Comparison of ENCODE assay signal across 14 cellular contexts in genomic region chr6:27541212-27541931, GRCh38.
DNase-seq lines count a peak whose midpoint lies in the region; ATAC-seq, FAIRE-seq and TF ChIP-seq lines count a peak whose summit lies in the region.
"Had no signal": no experiment of that assay in that cellular context is flagged by ENCODE, and none has a peak within 500 bp of the region (broad histone marks: within the 10 kb centered on the region; RNA-seq: fewer than 3 reads in every experiment).

No MANE protein-coding gene starts in this region.

- DNase-seq in A172 (ENCODE audit: low spot score), result peak; percentile 68
- peak; percentile 68 for DNase-seq in EL
- peak; percentile 37 for DNase-seq in NB4 (ENCODE audit: low read depth)
- DNase-seq in bronchial epithelial cell (ENCODE audit: low read depth), result peak; percentile 31
- DNase-seq in effector CD4-positive, alpha-beta T cell, result no peak
- DNase-seq: central memory CD4-positive, alpha-beta T cell; immature natural killer cell; natural killer cell; NCI-H1417 treated with DMSO at 0.1 percent for 48 hours had no signal

- no peak for FAIRE-seq in bronchial epithelial cell (lab: Jason Lieb, UNC)
- FAIRE-seq: GM19239 had no signal

- H3K27me3 ChIP-seq in bronchial epithelial cell (ENCODE audit: control insufficient read depth, insufficient read depth, low read length), result no peaks in the 10 kb centered on the region

- TF ChIP-seq CTCF in NB4 (IDR thresholded peaks at IDR 0.05; ENCODE audit: low read depth, low read length) (no peak), bronchial epithelial cell (IDR thresholded peaks at IDR 0.05; ENCODE audit: insufficient read depth, low read length, severe bottlenecking) (no peak)

- ATAC-seq in GM18502 (IDR thresholded peaks at IDR 0.05; ENCODE audit: poor library complexity, unreplicated experiment) (no peak), GM21576 (IDR thresholded peaks at IDR 0.05; ENCODE audit: unreplicated experiment) (no peak), HG03378 (IDR thresholded peaks at IDR 0.05; ENCODE audit: unreplicated experiment) (no peak)
- ATAC-seq: natural killer cell had no signal

- H3K4me3 ChIP-seq in NB4 (ENCODE audit: low read depth, low read length), result no peak overlapping the region
- no peak overlapping the region for H3K4me3 ChIP-seq in bronchial epithelial cell (ENCODE audit: low read depth, low read length)
- H3K4me3 ChIP-seq: tibial nerve had no signal

- no peaks in the 10 kb centered on the region for H3K36me3 ChIP-seq in bronchial epithelial cell (ENCODE audit: control insufficient read depth, insufficient read depth, low read length)
- H3K36me3 ChIP-seq: tibial nerve had no signal

- no peak for TF ChIP-seq POLR2A in NB4 (IDR thresholded peaks at IDR 0.05; ENCODE audit: extremely low read depth, insufficient read length)
